Comparison of ENCODE assay signal across 25 cellular contexts in genomic region chr13:94199135-94199534, GRCh38.
DNase-seq lines count a peak whose midpoint lies in the region; ATAC-seq, FAIRE-seq and TF ChIP-seq lines count a peak whose summit lies in the region.
"Had no signal": no experiment of that assay in that cellular context is flagged by ENCODE, and none has a peak within 500 bp of the region (broad histone marks: within the 10 kb centered on the region; RNA-seq: fewer than 3 reads in every experiment).

No MANE protein-coding gene starts in this region.

- H3K9ac ChIP-seq in IMR-90 (ENCODE audit: low read depth, low read length) (no peak overlapping the region), H1 (replicated peaks in 1 of 4; ENCODE audit: extremely low read depth in 1 of 4, low read depth in 3 of 4, low read length in 3 of 4) (no peak overlapping the region)

- peaks cover 4% of the 10 kb centered on the region for H3K36me3 Mint-ChIP-seq in osteocyte (ENCODE audit: unreplicated experiment)
- H3K36me3 Mint-ChIP-seq: CD4-positive, alpha-beta memory T cell had no signal

- no peak for ATAC-seq in IMR-90 (ENCODE audit: low read depth)
- ATAC-seq: PC-3, Right ventricle myocardium inferior had no signal

- H4K20me1 ChIP-seq in IMR-90 (ENCODE audit: insufficient read depth, low read length), result no peaks in the 10 kb centered on the region
- no peaks in the 10 kb centered on the region for H4K20me1 ChIP-seq in H1 (replicated peaks in 1 of 2; ENCODE audit: control insufficient read depth in 1 of 2, insufficient read depth in 2 of 2, low read length in 2 of 2)

- no peak overlapping the region for H2BK12ac ChIP-seq in H1 (ENCODE audit: low read depth, low read length)

- CTCF ChIA-PET in IMR-90 (lab: Yijun Ruan, JAX), result interaction anchor here (0.6 kb wide), 1 partner anchor 116 kb away, joined by 3 read pairs; no protein-coding TSS in a partner anchor
- CTCF ChIA-PET in H1 (lab: Charles Lee; ENCODE audit: partially characterized antibody), result interaction anchor here (0.6 to 1.7 kb wide), 4 partner anchors 11 to 488 kb away, joined by 3 to 4 read pairs (median 3); no protein-coding TSS in a partner anchor

- H3K4me1 ChIP-seq in IMR-90 (ENCODE audit: control insufficient read depth, insufficient read depth, low read length) (peaks cover 2% of the 10 kb centered on the region; the same call in 1 of the 2 replicates), H1 (replicated peaks in 1 of 4; ENCODE audit: control insufficient read depth in 3 of 4, insufficient read depth in 4 of 4, low read length in 3 of 4) (no peaks in the 10 kb centered on the region)

- no TSS peak for BruUV-seq in IMR-90 (replicated peaks; lab: Mats Ljungman, UMichigan)

- no peak for TF ChIP-seq CTCF in 22Rv1 (IDR thresholded peaks at IDR 0.05)
- no peak for TF ChIP-seq CTCF in IMR-90 (conservative IDR thresholded peaks at IDR 0.05; ENCODE audit: low read depth, low read length)
- TF ChIP-seq CTCF in H1 (IDR thresholded peaks at IDR 0.05; ENCODE audit: control extremely low read depth in 1 of 3, insufficient read depth in 1 of 3, low read depth in 1 of 3, low read length in 3 of 3), result no peak
- no peak for TF ChIP-seq CTCF in osteocyte (IDR thresholded peaks at IDR 0.05)

- DNase-seq in IMR-90, result no peak
- no peak for DNase-seq in H1 (ENCODE audit: low read depth in 1 of 2, low spot score in 2 of 2)
- no peak for DNase-seq in osteocyte (ENCODE audit: extremely low spot score, unreplicated experiment)
- no peak for DNase-seq in GOT3 (lab: John Stamatoyannopoulos, UW)
- DNase-seq in hypothalamus (lab: John Stamatoyannopoulos, UW), result no peak
- no peak for DNase-seq in posterior vena cava (ENCODE audit: low spot score)
- DNase-seq: C1 segment of cervical spinal cord; CD4-positive, alpha-beta memory T cell; HFFc6; KBM-7; MV-4-11; NCI-H1105; NCI-H1436 treated with DMSO at 0.1 percent for 48 hours; NCI-H187 treated with DMSO at 0.1 percent for 48 hours; NCI-H2171 treated with DMSO at 0.1 percent for 48 hours; NCI-H446; NCI-H524 treated with DMSO at 0.1 percent for 48 hours; NCI-H774; PC-3 had no signal

- H3K27me3 ChIP-seq in IMR-90 (ENCODE audit: control insufficient read depth, insufficient read depth, low read length) (no peaks in the 10 kb centered on the region), H1 (replicated peaks in 1 of 4; ENCODE audit: control insufficient read depth in 3 of 4, extremely low read depth in 1 of 4, insufficient read depth in 3 of 4, low read length in 3 of 4) (no peaks in the 10 kb centered on the region)
- H3K27me3 ChIP-seq: SJCRH30 had no signal

- no peaks in the 10 kb centered on the region; the same call in 1 of the 2 replicates for H3K9me1 ChIP-seq in IMR-90 (ENCODE audit: insufficient read depth, low read length)

- H3K27ac Mint-ChIP-seq in osteocyte (ENCODE audit: unreplicated experiment), result peak overlapping the region; percentile 79
- H3K27ac Mint-ChIP-seq: CD4-positive, alpha-beta memory T cell; HFFc6 had no signal

- H3K79me2 ChIP-seq in H1 (ENCODE audit: control insufficient read depth in 1 of 2, insufficient read depth in 2 of 2, low read length in 2 of 2), result no peaks in the 10 kb centered on the region

- H3K4me3 ChIP-seq in IMR-90 (ENCODE audit: insufficient read depth, low read depth, low read length), result no peak overlapping the region
- H3K4me3 ChIP-seq in H1 (ENCODE audit: extremely low read depth in 1 of 4, insufficient read depth in 2 of 4, low read depth in 3 of 4, low read length in 4 of 4), result no peak overlapping the region
- H3K4me3 ChIP-seq: HAP-1, SJCRH30 had no signal

- no peak overlapping the region for H3K4ac ChIP-seq in IMR-90 (ENCODE audit: low read depth, low read length)
- H3K4ac ChIP-seq in H1 (replicated peaks; ENCODE audit: insufficient read length, low read depth, low read length), result no peak overlapping the region

- no CpG with 5 or more reads among the region's 3 CpGs for WGBS in IMR-90 (ENCODE audit: extremely low coverage in 2 of 2, insufficient read length in 1 of 2), 2 experiments
- 83% methylated on average over 3 of the region's 3 CpGs; no CpG with 5 or more reads in 1 of the 2 experiments for WGBS in H1 (ENCODE audit: extremely low coverage in 1 of 2, insufficient coverage in 1 of 2, insufficient read length in 1 of 2, insufficient replicate concordance in 2 of 2, low coverage in 1 of 2, low lambda C conversion rate in 2 of 2, missing lambda C conversion rate in 1 of 2), 2 experiments

- no peak overlapping the region for H2AK9ac ChIP-seq in IMR-90 (replicated peaks; ENCODE audit: low read depth, low read length, poor library complexity)

- H3K4me1 Mint-ChIP-seq in osteocyte (ENCODE audit: unreplicated experiment), result peaks cover 46% of the 10 kb centered on the region
- H3K4me1 Mint-ChIP-seq: CD4-positive, alpha-beta memory T cell had no signal

- H3K18ac ChIP-seq in IMR-90 (ENCODE audit: low read depth, low read length) (no peak overlapping the region), H1 (ENCODE audit: extremely low read depth, low read length) (no peak overlapping the region)

- H3K36me3 ChIP-seq in IMR-90 (ENCODE audit: control insufficient read depth, insufficient read depth, low read length), result no peaks in the 10 kb centered on the region
- no peaks in the 10 kb centered on the region for H3K36me3 ChIP-seq in H1 (ENCODE audit: control insufficient read depth in 2 of 4, insufficient read depth in 4 of 4, low read length in 3 of 4)
- H3K36me3 ChIP-seq: HAP-1, SJCRH30 had no signal

- no peaks in the 10 kb centered on the region for H3K27me3 Mint-ChIP-seq in osteocyte (ENCODE audit: unreplicated experiment)
- H3K27me3 Mint-ChIP-seq: CD4-positive, alpha-beta memory T cell had no signal

- H2BK5ac ChIP-seq in IMR-90 (ENCODE audit: low read depth, low read length, poor library complexity, severe bottlenecking) (no peak overlapping the region), H1 (ENCODE audit: low read depth, low read length) (no peak overlapping the region)

- H3K27ac ChIP-seq in 22Rv1 (peak overlapping the region; percentile 96), IMR-90 (ENCODE audit: insufficient read depth, low read length) (no peak overlapping the region), H1 (ENCODE audit: low read depth, low read length) (no peak overlapping the region)
- H3K27ac ChIP-seq: SJCRH30 had no signal

- peaks cover 9% of the 10 kb centered on the region for H3K9me3 Mint-ChIP-seq in osteocyte (ENCODE audit: unreplicated experiment)
- H3K9me3 Mint-ChIP-seq: CD4-positive, alpha-beta memory T cell; HFFc6 had no signal

- POLR2A ChIA-PET in IMR-90 (lab: Charles Lee; ENCODE audit: unreplicated experiment), result no interaction called here
- POLR2A ChIA-PET in H1 (lab: Charles Lee; ENCODE audit: partially characterized antibody), result interaction anchor here (0.6 kb wide), 1 partner anchor 994 kb away, joined by 3 read pairs; no protein-coding TSS in a partner anchor

- H3K79me1 ChIP-seq in IMR-90 (ENCODE audit: low read depth in 1 of 2, low read length in 2 of 2) (no peaks in the 10 kb centered on the region), H1 (ENCODE audit: low read depth, low read length) (no peaks in the 10 kb centered on the region)

- no peak overlapping the region for H3K4me3 Mint-ChIP-seq in osteocyte (ENCODE audit: unreplicated experiment)
- H3K4me3 Mint-ChIP-seq: CD4-positive, alpha-beta memory T cell; HFFc6 had no signal

- H4K5ac ChIP-seq in IMR-90 (ENCODE audit: low read depth, low read length), result no peak overlapping the region
- H4K5ac ChIP-seq in H1 (ENCODE audit: insufficient read length, low read depth, low read length), result no peak overlapping the region

- H2AK5ac ChIP-seq in IMR-90 (ENCODE audit: low read depth, low read length), result no peak overlapping the region
- H2AK5ac ChIP-seq in H1 (ENCODE audit: low read depth, low read length), result no peak overlapping the region

- TF ChIP-seq POLR2A in IMR-90 (IDR thresholded peaks at IDR 0.05; ENCODE audit: low read depth, low read length), result no peak
- no peak for TF ChIP-seq POLR2A in H1 (IDR thresholded peaks at IDR 0.05; ENCODE audit: control extremely low read depth in 1 of 2, low read depth in 2 of 2, low read length in 2 of 2)

- in situ Hi-C loops in IMR-90 (cut with MboI; ENCODE audit: low sequenced_read_pairs), result no loop called here

- H3K56ac ChIP-seq in IMR-90 (ENCODE audit: extremely low read depth, insufficient read depth, low read length), result no peak overlapping the region
- no peak overlapping the region for H3K56ac ChIP-seq in H1 (replicated peaks; ENCODE audit: insufficient read length, low read depth, low read length)

- no peak overlapping the region for H2AFZ ChIP-seq in IMR-90 (replicated peaks; ENCODE audit: low read length, poor library complexity)
- no peak overlapping the region for H2AFZ ChIP-seq in H1 (ENCODE audit: low read length)

- TF ChIP-seq EP300 in H1 (IDR thresholded peaks at IDR 0.05; ENCODE audit: borderline replicate concordance in 1 of 2, low read depth in 2 of 2, low read length in 2 of 2), result no peak

- no peak overlapping the region for H4K91ac ChIP-seq in IMR-90 (ENCODE audit: insufficient read depth, low read depth, low read length)
- H4K91ac ChIP-seq in H1 (replicated peaks; ENCODE audit: insufficient read length, low read length), result no peak overlapping the region

- H2BK120ac ChIP-seq in IMR-90 (ENCODE audit: low read depth, low read length) (no peak overlapping the region), H1 (replicated peaks; ENCODE audit: low read depth, low read length) (no peak overlapping the region)

- TF ChIP-seq RAD21 in IMR-90 (IDR thresholded peaks at IDR 0.05; ENCODE audit: low read length), result no peak
- TF ChIP-seq RAD21 in H1 (IDR thresholded peaks at IDR 0.05 in 1 of 2, conservative IDR thresholded peaks at IDR 0.05 in 1 of 2; ENCODE audit: low read depth in 2 of 2, low read length in 2 of 2), result no peak

- FAIRE-seq in H1 (lab: Jason Lieb, UNC), result no peak
- FAIRE-seq: A204.1, G401.6 had no signal

- H3K14ac ChIP-seq in IMR-90 (replicated peaks; ENCODE audit: low read depth, low read length), result no peak overlapping the region
- H3K14ac ChIP-seq in H1 (ENCODE audit: insufficient read length), result no peak overlapping the region

- H3K23ac ChIP-seq in IMR-90 (ENCODE audit: low read depth, low read length), result no peak overlapping the region
- no peak overlapping the region for H3K23ac ChIP-seq in H1 (ENCODE audit: insufficient read length)

- dilution Hi-C loops in IMR-90 (cut with HindIII; ENCODE audit: low sequenced_read_pairs, unreplicated experiment), result no loop called here

- H3K4me2 ChIP-seq in IMR-90 (ENCODE audit: low read depth, low read length) (no peak overlapping the region), H1 (ENCODE audit: insufficient read depth in 1 of 2, low read depth in 2 of 2, low read length in 2 of 2) (no peak overlapping the region)

- H4K8ac ChIP-seq in IMR-90 (ENCODE audit: low read depth in 2 of 2, low read length in 2 of 2), result no peak overlapping the region
- no peak overlapping the region for H4K8ac ChIP-seq in H1 (ENCODE audit: extremely low read depth, insufficient read depth, low read length)

- H3K9me3 ChIP-seq in IMR-90 (ENCODE audit: control insufficient read depth, insufficient read depth, low read length) (no peaks in the 10 kb centered on the region), H1 (ENCODE audit: insufficient read depth in 2 of 2, low read depth in 1 of 2, low read length in 1 of 2) (no peaks in the 10 kb centered on the region)
- H3K9me3 ChIP-seq: HAP-1, SJCRH30 had no signal

- no peak overlapping the region for H2BK20ac ChIP-seq in IMR-90 (ENCODE audit: low read depth, low read length)
- H2BK20ac ChIP-seq in H1 (ENCODE audit: low read length), result no peak overlapping the region

- intact Hi-C loops in IMR-90 (cut with micrococcal nuclease) (loop anchor here (10.0 kb wide), 1 partner anchor 974 kb away; the partner anchor contains the start of gene GPC6), posterior vena cava (cut with DNase I) (no loop called here)

- H2BK15ac ChIP-seq in IMR-90 (ENCODE audit: low read depth, low read length), result no peak overlapping the region
- no peak overlapping the region for H2BK15ac ChIP-seq in H1 (ENCODE audit: low read length)

- H3K23me2 ChIP-seq in H1 (ENCODE audit: low read depth, low read length), result no peaks in the 10 kb centered on the region
